ENCODE assay signal across 25 cellular contexts in the genomic region with DNA sequence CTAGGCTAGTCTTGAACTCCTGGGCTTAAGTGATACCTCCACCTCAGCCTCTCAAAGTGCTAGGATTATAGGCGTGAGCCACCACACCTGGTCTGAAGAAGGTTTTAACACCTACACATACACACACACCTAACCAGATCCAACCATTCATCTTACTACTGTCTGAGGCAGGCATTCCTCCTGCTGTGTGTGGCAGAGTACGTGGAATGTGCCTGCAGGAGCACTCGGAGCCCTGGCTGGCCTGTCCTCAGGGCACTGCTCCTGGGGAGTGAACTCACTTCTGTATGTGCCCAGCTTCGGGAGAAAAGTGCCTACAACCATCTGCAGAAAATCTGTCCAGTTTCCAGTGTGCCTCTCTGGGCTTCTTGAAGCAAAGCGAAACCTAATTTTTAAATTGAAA.
"Had no signal": no experiment of that assay in that cellular context is flagged by ENCODE, and none has a peak within 500 bp of the region (broad histone marks: within the 10 kb centered on the region; RNA-seq: fewer than 3 reads in every experiment).

No MANE protein-coding gene starts in this region.

- H3K4me2 ChIP-seq: smooth muscle cell had no signal

- H3K79me2 ChIP-seq: parathyroid adenoma had no signal

- H3K4me1 ChIP-seq: colonic mucosa had no signal

- DNase-seq: activated CD4-positive, alpha-beta T cell treated with anti-CD3 and anti-CD28 coated beads, Interleukin-2, amount 10 ng/mL, durations not matched to agents 24 days and 14 days; activated CD8-positive, alpha-beta T cell treated with anti-CD3 and anti-CD28 coated beads, Interleukin-2, amount 10 ng/mL, durations not matched to agents 7 days and 5 days; activated effector memory CD4-positive, alpha-beta T cell treated with Interleukin-2 at 50 U/mL for 16 hours; activated naive CD4-positive, alpha-beta T cell treated with anti-CD3 and anti-CD28 coated beads, Interleukin-2, amount 10 ng/mL, durations not matched to agents 7 days and 5 days; activated naive CD8-positive, alpha-beta T cell treated with anti-CD3 and anti-CD28 coated beads, Interleukin-2, amount 50 U/mL, for 24 hours; activated T-cell treated with anti-CD3 and anti-CD28 coated beads, Interleukin-2, amount 50 U/mL, for 4 hours; anterior cingulate cortex; brain microvascular endothelial cell; colonic mucosa; immature natural killer cell; left cardiac atrium; right lobe of liver; stimulated activated CD4-positive, alpha-beta T cell treated with anti-CD3 and anti-CD28 coated beads, Interleukin-4, amount 100 ng/mL, for 24 hours; stomach; T-helper 1 cell; T-helper 9 cell; testis had no signal

- H3K4me3 ChIP-seq: colonic mucosa, esophagus muscularis mucosa, lung, right lobe of liver, smooth muscle cell, stomach, testis had no signal

- H3K27me3 ChIP-seq: brain microvascular endothelial cell, colonic mucosa, esophagus muscularis mucosa, neutrophil, right lobe of liver, stomach, testis had no signal

- H3K36me3 ChIP-seq: colonic mucosa, neutrophil, right lobe of liver had no signal

- H3K9me3 ChIP-seq: colonic mucosa, esophagus muscularis mucosa, neutrophil, right lobe of liver, stomach, testis had no signal

- ATAC-seq: activated CD8-positive, alpha-beta T cell treated with anti-CD3 and anti-CD28 coated beads, Interleukin-2, amount 10 ng/mL, durations not matched to agents 7 days and 5 days; activated naive CD8-positive, alpha-beta T cell treated with anti-CD3 and anti-CD28 coated beads, Interleukin-2, amount 50 U/mL, for 24 hours; activated T-cell treated with anti-CD3 and anti-CD28 coated beads, Interleukin-2, amount 50 U/mL, for 4 hours; left cardiac atrium; natural killer cell treated with Interleukin-12 subunit alpha and Interleukin-12 subunit beta and Interleukin-15 and Interleukin-18, amount 100 ng/mL, for 72 hours; right lobe of liver; stimulated activated effector memory CD8-positive, alpha-beta T cell treated with anti-CD3 and anti-CD28 coated beads, Interleukin-12 subunit alpha, Interleukin-12 subunit beta, amount 100 ng/mL, for 72 hours had no signal

- H3K27ac ChIP-seq: brain microvascular endothelial cell, colonic mucosa, esophagus muscularis mucosa, neutrophil, parathyroid adenoma, right lobe of liver, stomach, testis had no signal

- H3K9ac ChIP-seq: parathyroid adenoma had no signal

- FAIRE-seq: endometrium had no signal

- H2AFZ ChIP-seq: parathyroid adenoma had no signal
